In the genomic region with DNA sequence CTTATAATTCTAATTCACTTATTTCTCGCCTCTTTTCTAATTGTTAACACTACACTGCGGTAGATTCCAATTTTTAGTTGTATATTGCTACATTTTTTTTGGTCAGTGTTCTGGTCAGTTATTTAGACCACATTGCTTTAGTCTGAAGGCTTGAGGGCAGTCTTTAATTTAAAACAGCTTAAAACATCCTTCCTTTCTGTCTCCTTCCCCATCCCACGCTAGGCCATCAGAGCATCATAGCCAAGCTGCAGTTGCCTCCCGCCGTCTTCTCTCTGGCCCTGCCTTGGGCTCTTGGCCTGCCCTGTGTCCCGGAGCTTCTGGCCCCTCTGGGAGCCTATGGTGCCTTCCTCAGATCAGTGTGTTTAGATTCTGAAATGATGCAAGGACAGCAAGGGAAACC, we compare ENCODE assay signal across 16 cellular contexts. TPM values are rescaled to one million over a fixed set of nuclear protein-coding genes. Genes with fewer than 3 reads are reported as not detected.
A peak's percentile ranks its signal among the peaks of the same experiment; 100 is the strongest.
DNase-seq lines count a peak whose midpoint lies in the region; TF ChIP-seq lines count a peak whose summit lies in the region.
"Had no signal": no experiment of that assay in that cellular context is flagged by ENCODE, and none has a peak within 500 bp of the region (broad histone marks: within the 10 kb centered on the region; RNA-seq: fewer than 3 reads in every experiment).

No MANE protein-coding gene starts in this region.

- H3K27ac ChIP-seq in GM23248 (0 out of 2 replicates have a peak overlapping the region, but pooled peaks have one; percentile 76), sigmoid colon (peak overlapping the region in 1 of 4 donors; percentile 57), tibial artery (no peak overlapping the region)
- H3K27ac ChIP-seq: A549; BLaER1 treated with 17β-estradiol and CSF1 and Interleukin-3, amounts not matched to agents 10 nM and 100 nM had no signal

- intact Hi-C loops in sigmoid colon (cut with DNase I) (no loop called here), tibial artery (cut with DNase I; ENCODE audit: low total_unique reads) (no loop called here)

- TF ChIP-seq EP300 in sigmoid colon (IDR thresholded peaks at IDR 0.05), result no peak

- H3F3A ChIP-seq in GM23248 (ENCODE audit: insufficient read depth), result peaks cover 22% of the 10 kb centered on the region

- H3K9me3 ChIP-seq in GM23248 (ENCODE audit: low read depth), result no peaks in the 10 kb centered on the region
- H3K9me3 ChIP-seq in sigmoid colon, result no peaks in the 10 kb centered on the region
- no peaks in the 10 kb centered on the region for H3K9me3 ChIP-seq in tibial artery
- H3K9me3 ChIP-seq: A549 had no signal

- no peak for TF ChIP-seq POLR2A in sigmoid colon (IDR thresholded peaks at IDR 0.05)

- no peak overlapping the region for H3K4me3 ChIP-seq in GM23248
- no peak overlapping the region for H3K4me3 ChIP-seq in sigmoid colon
- no peak overlapping the region for H3K4me3 ChIP-seq in tibial artery
- H3K4me3 ChIP-seq: A549; BLaER1 treated with 17β-estradiol and CSF1 and Interleukin-3, amounts not matched to agents 10 nM and 100 nM; GM12878; K562 had no signal

- DNase-seq in GM23248 (no peak), fibroblast of gingiva (ENCODE audit: low read depth) (peak; percentile 81), sigmoid colon (peak; percentile 26), tibial artery (no peak), NCI-H524 treated with DMSO at 0.1 percent for 48 hours (lab: John Stamatoyannopoulos, UW) (no peak), NK-92 (lab: John Stamatoyannopoulos, UW; ENCODE audit: unreplicated experiment) (no peak)
- no peak for DNase-seq in activated CD4-positive, alpha-beta T cell treated with anti-CD3 and anti-CD28 coated beads, Interleukin-2, amount 50 U/mL, for 4 hours
- DNase-seq: CD4-positive, alpha-beta T cell; DMS79; GOT3; H9 had no signal

- H3K79me2 ChIP-seq in GM23248 (ENCODE audit: insufficient read depth), result no peaks in the 10 kb centered on the region

- H3K27me3 ChIP-seq in GM23248 (replicated peaks; ENCODE audit: insufficient read depth), result 0 out of 2 replicates have a peak, but pooled peaks cover 4% of the 10 kb centered on the region
- H3K27me3 ChIP-seq in sigmoid colon, result peaks cover 0 to 4% (median 0%) of the 10 kb centered on the region in 3 donors
- H3K27me3 ChIP-seq in tibial artery, result peaks cover 0 to 48% of the 10 kb centered on the region in 2 donors

- no peaks in the 10 kb centered on the region for H4K20me1 ChIP-seq in GM23248 (ENCODE audit: insufficient read depth)

- in situ Hi-C loops in GM23248 (cut with MboI), result loop anchor here (25.0 kb wide), 1 partner anchor 679 kb away; no protein-coding TSS in a partner anchor

- H3K36me3 ChIP-seq in GM23248 (ENCODE audit: low read depth) (no peaks in the 10 kb centered on the region), sigmoid colon (no peaks in the 10 kb centered on the region), tibial artery (no peaks in the 10 kb centered on the region)
- H3K36me3 ChIP-seq: BLaER1 treated with 17β-estradiol and CSF1 and Interleukin-3, amounts not matched to agents 10 nM and 100 nM had no signal

- 77 to 83% methylated on average over 6 of the region's 6 CpGs for WGBS in GM23248 (ENCODE audit: low coverage in 1 of 2, low lambda C conversion rate in 2 of 2, missing lambda C conversion rate in 2 of 2), 2 experiments
- 83 to 93% methylated on average over 6 of the region's 6 CpGs for WGBS in sigmoid colon, 2 donors

- no peak overlapping the region for H3K9ac ChIP-seq in GM23248
- H3K9ac ChIP-seq: BLaER1 treated with 17β-estradiol and CSF1 and Interleukin-3, amounts not matched to agents 10 nM and 100 nM had no signal

- H3K4me1 ChIP-seq in GM23248 (ENCODE audit: insufficient read depth) (peaks cover 15% of the 10 kb centered on the region), sigmoid colon (peaks cover 0 to 27% (median 25%) of the 10 kb centered on the region in 4 donors), tibial artery (peaks cover 0 to 10% (median 3%) of the 10 kb centered on the region in 4 donors)
- H3K4me1 ChIP-seq: A549 had no signal

- TF ChIP-seq CTCF in sigmoid colon (IDR thresholded peaks at IDR 0.05) (no peak), tibial artery (IDR thresholded peaks at IDR 0.05) (no peak)

- H2AFZ ChIP-seq in GM23248, result no peak overlapping the region

- H3K9me2 ChIP-seq in GM23248 (ENCODE audit: insufficient read depth), result no peaks in the 10 kb centered on the region

- H3K4me2 ChIP-seq in GM23248 (ENCODE audit: unreplicated experiment), result no peak overlapping the region
- H3K4me2 ChIP-seq: A549; BLaER1 treated with 17β-estradiol and CSF1 and Interleukin-3, amounts not matched to agents 10 nM and 100 nM had no signal

RNA-seq across cellular contexts. Expression of a gene that starts 52.6 kb away (rescaled TPM):
- 5.1 and 8.3 TPM in 2 replicates for total RNA-seq in GM23248 (2014; rRNA removed; shearing (Covaris generic))
- polyA plus RNA-seq in GM23248 (2016; fragmentation: Nextera tagmentation; extraction: Ambion mirVana) (9.0 and 9.6 TPM in 2 replicates), sigmoid colon (under 1 TPM; 0.23 to 0.76 (median 0.60) TPM)
- 1 to 10 TPM; 2.1 to 6.4 (median 2.9) TPM for total RNA-seq in sigmoid colon
- total RNA-seq: CD4-positive, alpha-beta T cell; G401; GM12878 had no signal
- polyA plus RNA-seq: K562 had no signal

Comparison
In these comparisons a context has a peak if more than half of its experiments do, and no peak if none do; other contexts are left out.
1. DNase-seq: peak in fibroblast of gingiva (single experiment) and sigmoid colon (single experiment); none in GM23248 (single experiment), tibial artery (0 of 2), activated CD4-positive, alpha-beta T cell treated with anti-CD3 and anti-CD28 coated beads, Interleukin-2, amount 50 U/mL, for 4 hours (0 of 2), NCI-H524 treated with DMSO at 0.1 percent for 48 hours (single experiment) and NK-92 (single experiment).